1 cellular context compared by ENCODE assay signal in the genomic region with DNA sequence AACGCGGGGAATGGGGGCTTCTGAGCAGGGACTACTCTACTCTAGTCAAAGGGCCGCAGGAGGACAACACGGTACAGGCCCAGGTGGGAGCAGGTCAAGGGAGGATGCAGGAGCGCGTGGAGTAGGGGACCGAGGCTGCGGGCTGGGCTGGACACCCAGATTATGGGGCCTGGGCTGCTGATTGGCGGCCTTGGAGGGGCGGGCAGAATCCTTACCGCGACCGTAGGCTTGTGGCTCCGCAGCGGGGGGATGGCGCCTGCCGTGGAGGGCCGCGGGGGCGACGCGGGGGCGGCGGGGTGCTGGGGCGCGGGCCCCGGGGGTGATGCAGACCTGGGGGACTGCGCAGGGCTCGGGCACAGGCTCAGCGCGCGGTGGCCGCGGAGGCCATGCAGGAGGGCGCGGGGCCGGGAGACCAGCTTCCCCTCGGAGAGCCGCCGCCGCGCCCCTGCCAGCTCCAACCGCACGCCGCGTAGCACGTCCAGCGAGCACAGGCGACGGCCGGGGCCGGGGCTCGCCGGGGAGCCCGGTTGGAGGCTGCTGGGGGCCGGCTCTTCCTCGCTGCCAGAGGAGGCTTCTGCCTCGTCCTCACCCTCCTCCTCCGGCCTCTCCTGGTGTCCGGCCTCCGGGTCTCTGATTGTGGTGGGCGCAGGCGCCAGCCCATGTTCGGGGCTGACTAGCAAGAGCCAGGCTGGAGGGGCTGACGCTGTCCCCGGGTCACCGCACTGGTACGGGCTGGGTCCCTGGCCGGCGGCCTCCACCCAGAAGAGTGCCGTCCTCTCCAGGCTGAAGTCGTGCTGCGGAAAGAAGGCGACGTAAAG.
TF ChIP-seq lines count a peak whose summit lies in the region.

No MANE protein-coding gene starts in this region.

TF ChIP-seq in WTC11, 78 proteins besides CTCF, POLR2A, EP300 and RAD21 (continued from another document):
- TF ChIP-seq, protein P1, sequence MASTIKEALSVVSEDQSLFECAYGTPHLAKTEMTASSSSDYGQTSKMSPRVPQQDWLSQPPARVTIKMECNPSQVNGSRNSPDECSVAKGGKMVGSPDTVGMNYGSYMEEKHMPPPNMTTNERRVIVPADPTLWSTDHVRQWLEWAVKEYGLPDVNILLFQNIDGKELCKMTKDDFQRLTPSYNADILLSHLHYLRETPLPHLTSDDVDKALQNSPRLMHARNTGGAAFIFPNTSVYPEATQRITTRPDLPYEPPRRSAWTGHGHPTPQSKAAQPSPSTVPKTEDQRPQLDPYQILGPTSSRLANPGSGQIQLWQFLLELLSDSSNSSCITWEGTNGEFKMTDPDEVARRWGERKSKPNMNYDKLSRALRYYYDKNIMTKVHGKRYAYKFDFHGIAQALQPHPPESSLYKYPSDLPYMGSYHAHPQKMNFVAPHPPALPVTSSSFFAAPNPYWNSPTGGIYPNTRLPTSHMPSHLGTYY (CRISPR knock-in tag; IDR thresholded peaks at IDR 0.05), result no peak
- 0 out of 2 replicates have a peak, but pooled peaks have one; percentile 6 for TF ChIP-seq ZNF121 (CRISPR knock-in tag; IDR thresholded peaks at IDR 0.05)
